ENCODE assay signal across 8 cellular contexts in the genomic region with DNA sequence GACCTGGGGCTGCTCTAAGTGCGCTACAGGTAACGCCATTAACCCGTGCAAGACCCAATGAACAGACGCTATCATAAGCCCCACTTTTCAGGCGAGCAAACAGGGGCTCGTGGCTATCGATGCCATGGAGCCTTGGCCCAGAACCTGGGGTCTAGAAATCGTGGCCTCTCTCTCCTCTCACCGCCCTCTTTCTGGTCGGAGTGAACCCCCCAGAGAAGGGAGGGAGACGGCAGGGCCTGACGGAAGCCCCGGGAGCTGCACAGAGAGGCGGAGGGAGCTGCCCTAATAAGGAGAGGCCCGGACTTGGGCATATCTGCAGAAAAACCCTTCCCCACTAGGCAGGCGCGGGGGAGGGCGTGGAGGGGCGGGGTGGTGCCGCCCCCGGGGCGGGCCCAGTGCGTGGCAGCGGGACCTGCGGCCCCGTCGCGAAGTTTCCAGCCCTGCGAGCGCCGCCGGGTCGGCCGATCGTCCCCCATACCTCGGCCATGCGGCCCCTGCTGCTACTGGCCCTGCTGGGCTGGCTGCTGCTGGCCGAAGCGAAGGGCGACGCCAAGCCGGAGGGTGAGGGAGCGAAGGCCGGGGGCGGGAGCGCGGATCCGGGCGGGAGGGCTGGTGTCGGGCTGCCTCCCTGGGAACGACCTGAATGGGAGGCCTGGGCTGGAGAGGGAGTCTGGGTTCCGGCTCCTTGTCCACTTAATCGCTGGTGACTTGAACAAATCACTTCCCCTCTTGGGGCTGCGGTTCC. TPM values are rescaled to one million over a fixed set of nuclear protein-coding genes. Genes with fewer than 3 reads are reported as not detected.
DNase-seq lines count a peak whose midpoint lies in the region; ATAC-seq and TF ChIP-seq lines count a peak whose summit lies in the region.

Gene PLOD1 (plus strand): TSS at position 423 of the 745 bp plus-strand sequence. CDS start 63 bp downstream, at position 486.

- no peaks in the 10 kb centered on the region for H3K9me3 ChIP-seq in PC-3 (ENCODE audit: low read length)
- no peaks in the 10 kb centered on the region for H3K9me3 ChIP-seq in mucosa of stomach (ENCODE audit: control insufficient read depth, low read length)

- H3K4me3 ChIP-seq in PC-3 (ENCODE audit: low read length): peak within 1 kb of the TSS; percentile 79
- peak within 1 kb of the TSS; percentile 77 for H3K4me3 ChIP-seq in mucosa of stomach (ENCODE audit: low read length)

- ATAC-seq in GM21381 (IDR thresholded peaks at IDR 0.05; ENCODE audit: unreplicated experiment) (peak; percentile 92), PC-3 (peak; percentile 88)

- H3K79me2 ChIP-seq in PC-3 (ENCODE audit: low read length): peaks cover 49% of the 10 kb centered on the region

- CTCF ChIA-PET in PC-3 (lab: Charles Lee): interaction anchor here (0.6 kb wide), 1 partner anchor 16 kb away, joined by 9 read pairs; no protein-coding TSS in a partner anchor

- peak; percentile 73 for TF ChIP-seq POLR2A in erythroblast (IDR thresholded peaks at IDR 0.05; ENCODE audit: low read length)

- H2AFZ ChIP-seq in PC-3 (ENCODE audit: low read length): peak within 1 kb of the TSS; percentile 92

- H3K9me2 ChIP-seq in PC-3 (replicated peaks; ENCODE audit: low read length): no peaks in the 10 kb centered on the region

- H3K9ac ChIP-seq in PC-3 (ENCODE audit: low read length) (peak within 1 kb of the TSS; percentile 76), mucosa of stomach (ENCODE audit: low read length) (peak within 1 kb of the TSS; percentile 87)

- peak; percentile 73 for DNase-seq in Caki2 (ENCODE audit: low read depth)
- DNase-seq in HUDEP-2 (lab: John Stamatoyannopoulos, UW; ENCODE audit: unreplicated experiment in 76 of 76): peak in 74 of 76 experiments; percentile 20 to 92 (median 80)
- DNase-seq in PC-3: peak; percentile 86
- peak; percentile 84 for DNase-seq in activated T-cell treated with anti-CD3 and anti-CD28 coated beads for 48 hours (ENCODE audit: low read depth)
- DNase-seq in erythroblast (lab: John Stamatoyannopoulos, UW): peak; percentile 91
- peak; percentile 62 to 75 for DNase-seq in stimulated activated CD8-positive, alpha-beta memory T cell treated with anti-CD3 and anti-CD28 coated beads, Interleukin-4, amount 100 ng/mL, for 4 hours (ENCODE audit: low read depth in 2 of 2, low spot score in 1 of 2)

- H3F3A ChIP-seq in PC-3 (ENCODE audit: low read length, unreplicated experiment): no peaks in the 10 kb centered on the region

- H4K20me1 ChIP-seq in PC-3 (ENCODE audit: low read length): no peaks in the 10 kb centered on the region

- no peak for TF ChIP-seq CTCF in PC-3 (conservative IDR thresholded peaks at IDR 0.05; ENCODE audit: low read depth, low read length)

- H3K4me1 ChIP-seq in PC-3 (ENCODE audit: insufficient read depth, low read length) (peaks cover 30% of the 10 kb centered on the region), mucosa of stomach (ENCODE audit: control insufficient read depth, insufficient read depth, low read length) (peaks cover 16% of the 10 kb centered on the region)

- peak within 1 kb of the TSS; percentile 84 for H3K4me2 ChIP-seq in PC-3 (ENCODE audit: low read length)

- H3K27me3 ChIP-seq in PC-3 (ENCODE audit: low read length): no peaks in the 10 kb centered on the region
- no peaks in the 10 kb centered on the region for H3K27me3 ChIP-seq in mucosa of stomach (ENCODE audit: control insufficient read depth, insufficient read depth, low read length)

- no TSS peak for BruUV-seq in PC-3 (replicated peaks; lab: Mats Ljungman, UMichigan)

- intact Hi-C loops in PC-3 (cut with micrococcal nuclease): loop anchor here (5.0 kb wide), 1 partner anchor 43 kb away; no protein-coding TSS in a partner anchor

- POLR2A ChIA-PET in PC-3 (lab: Charles Lee; ENCODE audit: unreplicated experiment): interaction anchor here (0.6 to 1.1 kb wide), 3 partner anchors 16 to 46 kb away, joined by 3 to 21 read pairs (median 17); partner anchors contain the start of gene MFN2

- in situ Hi-C loops in Caki2 (cut with HindIII; ENCODE audit: low pct_unique_long_range_greater_than_20kb, low sequenced_read_pairs): no loop called here

- peak within 1 kb of the TSS; percentile 10 for H3K27ac ChIP-seq in PC-3 (ENCODE audit: low read length)

- H3K36me3 ChIP-seq in PC-3 (ENCODE audit: low read depth, low read length) (no peaks in the 10 kb centered on the region), mucosa of stomach (ENCODE audit: control insufficient read depth, insufficient read depth, low read length) (no peaks in the 10 kb centered on the region)

RNA-seq across cellular contexts. Expression of gene PLOD1, which starts in this region (rescaled TPM):
- total RNA-seq in Caki2 (2014; rRNA removed; shearing (Covaris generic); ENCODE audit: low replicate concordance): 130 and 153 TPM in 2 replicates
- total RNA-seq in PC-3 (2014; rRNA removed): 179 and 216 TPM in 2 replicates

Comparison
In these comparisons a context has a peak if more than half of its experiments do, and no peak if none do; other contexts are left out.
1. Peak in every context shown above with its lines: DNase-seq, ATAC-seq, H3K4me3 ChIP-seq and H3K27ac ChIP-seq.